In genomic region chr5:14218480-14218879, GRCh38 we compare ENCODE assay signal across 14 cellular contexts.
DNase-seq lines count a peak whose midpoint lies in the region; ATAC-seq and TF ChIP-seq lines count a peak whose summit lies in the region.
"Had no signal": no experiment of that assay in that cellular context is flagged by ENCODE, and none has a peak within 500 bp of the region (broad histone marks: within the 10 kb centered on the region; RNA-seq: fewer than 3 reads in every experiment).

No MANE protein-coding gene starts in this region.

- H3K4me3 Mint-ChIP-seq in activated T-helper 1 cell treated with anti-CD3 and anti-CD28 coated beads, Interleukin-12 subunit alpha, Interleukin-12 subunit beta, Interleukin-2, Interleukin-4 antibody, amounts not matched to agents 30 ng/mL and 10 ng/mL and 1 ng/mL, durations not matched to agents 14 hours and 24 hours and 36 hours = no peak overlapping the region
- H3K4me3 Mint-ChIP-seq: activated naive CD8-positive, alpha-beta T cell treated with anti-CD3 and anti-CD28 coated beads, Interleukin-2, amount 50 U/mL, for 24 hours had no signal

- intact Hi-C loops in adrenal gland (cut with DNase I) = no loop called here
- intact Hi-C loops in left lung (cut with DNase I) = no loop called here
- intact Hi-C loops in activated T-helper 1 cell treated with anti-CD3 and anti-CD28 coated beads, Interleukin-12 subunit alpha, Interleukin-12 subunit beta, Interleukin-2, Interleukin-4 antibody, amounts not matched to agents 30 ng/mL and 10 ng/mL and 1 ng/mL, durations not matched to agents 14 hours and 24 hours and 36 hours (cut with micrococcal nuclease) = no loop called here

- H3K4me1 ChIP-seq in HEK293 (ENCODE audit: control insufficient read depth, insufficient read depth, low read length) (peaks cover 48% of the 10 kb centered on the region), adrenal gland (replicated peaks in 1 of 2) (peaks cover 33 to 54% of the 10 kb centered on the region in 2 donors), left lung (peaks cover 28 to 62% of the 10 kb centered on the region in 2 donors), smooth muscle cell (ENCODE audit: low read depth) (peaks cover 47% of the 10 kb centered on the region)

- no peak for TF ChIP-seq POLR2A in adrenal gland (IDR thresholded peaks at IDR 0.05)

- peak overlapping the region; percentile 28; the same call in 1 of the 2 replicates for H3K27ac ChIP-seq in HEK293 (ENCODE audit: extremely low read depth, low read depth, low read length)
- H3K27ac ChIP-seq in adrenal gland = peak overlapping the region; percentile 18 to 77 (median 58)
- peak overlapping the region; percentile 63 to 85 for H3K27ac ChIP-seq in left lung
- H3K27ac ChIP-seq in smooth muscle cell (ENCODE audit: low read depth) = peak overlapping the region; percentile 85
- H3K27ac ChIP-seq: neutrophil, SJSA1 had no signal

- no peak for DNase-seq in adrenal gland
- no peak for DNase-seq in left lung
- DNase-seq in smooth muscle cell (lab: John Stamatoyannopoulos, UW; ENCODE audit: unreplicated experiment) = no peak
- no peak for DNase-seq in activated gamma-delta T cell treated with Interleukin-2 at 50 U/mL for 16 hours
- DNase-seq in activated T-helper 1 cell treated with anti-CD3 and anti-CD28 coated beads, Interleukin-12 subunit alpha, Interleukin-12 subunit beta, Interleukin-2, Interleukin-4 antibody, amounts not matched to agents 30 ng/mL and 10 ng/mL and 1 ng/mL, durations not matched to agents 14 hours and 24 hours and 36 hours (ENCODE audit: low spot score) = no peak
- DNase-seq: activated naive CD8-positive, alpha-beta T cell treated with anti-CD3 and anti-CD28 coated beads, Interleukin-2, amount 50 U/mL, for 24 hours; effector CD4-positive, alpha-beta T cell; NCI-H526 treated with DMSO at 0.1 percent for 48 hours had no signal

- H3K4me3 ChIP-seq in HEK293 (ENCODE audit: low read depth, low read length) (no peak overlapping the region), adrenal gland (no peak overlapping the region), left lung (no peak overlapping the region), smooth muscle cell (no peak overlapping the region)
- H3K4me3 ChIP-seq: HAP-1, SJSA1 had no signal

- H3K79me2 ChIP-seq in smooth muscle cell (ENCODE audit: low read depth) = peaks cover 100% of the 10 kb centered on the region

- peak; percentile 6 for ATAC-seq in left lung
- ATAC-seq in GM19463 (IDR thresholded peaks at IDR 0.05; ENCODE audit: unreplicated experiment) = no peak
- no peak for ATAC-seq in HG02970 (IDR thresholded peaks at IDR 0.05; ENCODE audit: low FRiP score, unreplicated experiment)
- ATAC-seq: activated naive CD8-positive, alpha-beta T cell treated with anti-CD3 and anti-CD28 coated beads, Interleukin-2, amount 50 U/mL, for 24 hours had no signal

- H3K9ac ChIP-seq in smooth muscle cell (ENCODE audit: low read depth) = no peak overlapping the region

- no peaks in the 10 kb centered on the region for H3K27me3 ChIP-seq in adrenal gland
- no peaks in the 10 kb centered on the region for H3K27me3 ChIP-seq in left lung
- no peaks in the 10 kb centered on the region for H3K27me3 ChIP-seq in smooth muscle cell (ENCODE audit: low read depth)
- H3K27me3 ChIP-seq: neutrophil, SJSA1 had no signal

- H3K27me3 Mint-ChIP-seq in activated T-helper 1 cell treated with anti-CD3 and anti-CD28 coated beads, Interleukin-12 subunit alpha, Interleukin-12 subunit beta, Interleukin-2, Interleukin-4 antibody, amounts not matched to agents 30 ng/mL and 10 ng/mL and 1 ng/mL, durations not matched to agents 14 hours and 24 hours and 36 hours (ENCODE audit: insufficient read depth) = peaks cover 12% of the 10 kb centered on the region

- TF ChIP-seq CTCF in HEK293 (tag by site-specific recombination; IDR thresholded peaks at IDR 0.05) (no peak), adrenal gland (IDR thresholded peaks at IDR 0.05) (no peak), left lung (IDR thresholded peaks at IDR 0.05) (no peak), smooth muscle cell (IDR thresholded peaks at IDR 0.05; ENCODE audit: borderline replicate concordance, insufficient read depth, poor library complexity, severe bottlenecking) (no peak)

- peak overlapping the region; percentile 27 for H3K4me2 ChIP-seq in smooth muscle cell

- no peak overlapping the region for H2AFZ ChIP-seq in smooth muscle cell (ENCODE audit: low read depth)

- POLR2A ChIA-PET in HEK293 (lab: Yijun Ruan, JAX) = interaction anchor here (0.5 kb wide), 1 partner anchor 39 kb away, joined by 4 read pairs; no protein-coding TSS in a partner anchor

- H3K36me3 ChIP-seq in HEK293 (ENCODE audit: control insufficient read depth in 2 of 2, insufficient read depth in 1 of 2, low read length in 2 of 2) (no peaks in the 10 kb centered on the region), adrenal gland (replicated peaks in 1 of 2) (no peaks in the 10 kb centered on the region), left lung (no peaks in the 10 kb centered on the region), smooth muscle cell (ENCODE audit: low read depth) (no peaks in the 10 kb centered on the region)
- H3K36me3 ChIP-seq: HAP-1, neutrophil had no signal

- CTCF ChIA-PET in HEK293 (lab: Yijun Ruan, JAX) = interaction anchor here (0.7 kb wide), 1 partner anchor 59 kb away, joined by 7 read pairs; no protein-coding TSS in a partner anchor

- no peaks in the 10 kb centered on the region for H3F3A ChIP-seq in smooth muscle cell (ENCODE audit: low read depth)

- 70 to 76% (median 72%) methylated on average over 6 of the region's 6 CpGs for WGBS in adrenal gland, 4 donors
- 78% methylated on average over 6 of the region's 6 CpGs for WGBS in smooth muscle cell (ENCODE audit: low lambda C conversion rate)

- H3K4me1 Mint-ChIP-seq in activated T-helper 1 cell treated with anti-CD3 and anti-CD28 coated beads, Interleukin-12 subunit alpha, Interleukin-12 subunit beta, Interleukin-2, Interleukin-4 antibody, amounts not matched to agents 30 ng/mL and 10 ng/mL and 1 ng/mL, durations not matched to agents 14 hours and 24 hours and 36 hours (ENCODE audit: low read depth) = peaks cover 31% of the 10 kb centered on the region

- no peaks in the 10 kb centered on the region for H3K9me3 Mint-ChIP-seq in activated T-helper 1 cell treated with anti-CD3 and anti-CD28 coated beads, Interleukin-12 subunit alpha, Interleukin-12 subunit beta, Interleukin-2, Interleukin-4 antibody, amounts not matched to agents 30 ng/mL and 10 ng/mL and 1 ng/mL, durations not matched to agents 14 hours and 24 hours and 36 hours
- H3K9me3 Mint-ChIP-seq: activated naive CD8-positive, alpha-beta T cell treated with anti-CD3 and anti-CD28 coated beads, Interleukin-2, amount 50 U/mL, for 24 hours had no signal

- H4K20me1 ChIP-seq in smooth muscle cell (ENCODE audit: low read depth) = peaks cover 98% of the 10 kb centered on the region

- no peak overlapping the region for H3K27ac Mint-ChIP-seq in activated T-helper 1 cell treated with anti-CD3 and anti-CD28 coated beads, Interleukin-12 subunit alpha, Interleukin-12 subunit beta, Interleukin-2, Interleukin-4 antibody, amounts not matched to agents 30 ng/mL and 10 ng/mL and 1 ng/mL, durations not matched to agents 14 hours and 24 hours and 36 hours
- H3K27ac Mint-ChIP-seq: activated naive CD8-positive, alpha-beta T cell treated with anti-CD3 and anti-CD28 coated beads, Interleukin-2, amount 50 U/mL, for 24 hours had no signal

- no peaks in the 10 kb centered on the region for H3K36me3 Mint-ChIP-seq in activated T-helper 1 cell treated with anti-CD3 and anti-CD28 coated beads, Interleukin-12 subunit alpha, Interleukin-12 subunit beta, Interleukin-2, Interleukin-4 antibody, amounts not matched to agents 30 ng/mL and 10 ng/mL and 1 ng/mL, durations not matched to agents 14 hours and 24 hours and 36 hours (ENCODE audit: low read depth)

- H3K9me3 ChIP-seq in HEK293 (ENCODE audit: control insufficient read depth, insufficient read depth, low read depth, low read length) (no peaks in the 10 kb centered on the region), adrenal gland (replicated peaks in 1 of 3) (no peaks in the 10 kb centered on the region), left lung (no peaks in the 10 kb centered on the region), smooth muscle cell (replicated peaks; ENCODE audit: low read depth) (no peaks in the 10 kb centered on the region)
- H3K9me3 ChIP-seq: HAP-1, neutrophil, SJSA1 had no signal

TF ChIP-seq in HEK293, 187 proteins besides CTCF, POLR2A, EP300 and RAD21 (continues in another document):
- no peak for TF ChIP-seq ZNF16 (tag by site-specific recombination; IDR thresholded peaks at IDR 0.05; ENCODE audit: low read depth)
- no peak for TF ChIP-seq ZNF571 (tag by site-specific recombination; IDR thresholded peaks at IDR 0.05)
- no peak for TF ChIP-seq ZNF639 (tag by site-specific recombination; IDR thresholded peaks at IDR 0.05)
- TF ChIP-seq ZNF645 (tag by site-specific recombination; IDR thresholded peaks at IDR 0.05) = no peak
- TF ChIP-seq ZNF704 (tag by site-specific recombination; IDR thresholded peaks at IDR 0.05) = no peak

Comparison
In these comparisons a context has a peak if more than half of its experiments do, and no peak if none do; other contexts are left out.
1. H3K27ac ChIP-seq: peak in every context shown above with its lines; median percentile 85 in smooth muscle cell; 74 in left lung; 58 in adrenal gland; 28 in HEK293.